Comparison of ENCODE assay signal across 11 cellular contexts in genomic region chr14:71524321-71524982, GRCh38.
DNase-seq lines count a peak whose midpoint lies in the region; ATAC-seq and TF ChIP-seq lines count a peak whose summit lies in the region.
"Had no signal": no experiment of that assay in that cellular context is flagged by ENCODE, and none has a peak within 500 bp of the region (broad histone marks: within the 10 kb centered on the region; RNA-seq: fewer than 3 reads in every experiment).

No MANE protein-coding gene starts in this region.

- H3K4me3 Mint-ChIP-seq in activated naive CD8-positive, alpha-beta T cell: no peak overlapping the region
- no peak overlapping the region for H3K4me3 Mint-ChIP-seq in activated naive CD8-positive, alpha-beta T cell treated with anti-CD3 and anti-CD28 coated beads for 36 hours
- no peak overlapping the region for H3K4me3 Mint-ChIP-seq in stimulated activated naive B cell treated with anti-CD40 and anti-IgM and Interleukin-4, amounts not matched to agents 10 μg/mL and 1 μg/mL and 100 μg/mL, for 72 hours
- H3K4me3 Mint-ChIP-seq in activated CD4-positive, alpha-beta T cell treated with anti-CD3 and anti-CD28 coated beads for 36 hours: no peak overlapping the region
- H3K4me3 Mint-ChIP-seq: immature natural killer cell had no signal

- ATAC-seq in GM21825 (IDR thresholded peaks at IDR 0.05; ENCODE audit: unreplicated experiment): peak; percentile 43
- ATAC-seq in HG03378 (IDR thresholded peaks at IDR 0.05; ENCODE audit: unreplicated experiment): peak; percentile 51
- ATAC-seq in stimulated activated naive B cell treated with anti-CD40 and anti-IgM and Interleukin-4, amounts not matched to agents 10 μg/mL and 1 μg/mL and 100 μg/mL, for 72 hours (replicated peaks): peak in 1 of 2 donors; percentile 37
- ATAC-seq in activated CD4-positive, alpha-beta T cell treated with anti-CD3 and anti-CD28 coated beads for 36 hours: no peak
- no peak for ATAC-seq in PC-3

- H3K9me3 ChIP-seq in PC-3 (ENCODE audit: low read length): no peaks in the 10 kb centered on the region

- 0 out of 2 replicates have a peak, but pooled peaks cover 29% of the 10 kb centered on the region for H3K79me2 ChIP-seq in PC-3 (ENCODE audit: low read length)

- DNase-seq in activated naive CD8-positive, alpha-beta T cell treated with anti-CD3 and anti-CD28 coated beads for 36 hours: no peak
- no peak for DNase-seq in stimulated activated naive B cell treated with anti-CD40 and anti-IgM and Interleukin-4, amounts not matched to agents 10 μg/mL and 1 μg/mL and 100 μg/mL, for 72 hours
- DNase-seq in activated CD4-positive, alpha-beta T cell treated with anti-CD3 and anti-CD28 coated beads for 36 hours: no peak
- DNase-seq in PC-3: no peak
- no peak for DNase-seq in SIG-M5 treated with dmso at 0.1 percent for 504 hours (lab: John Stamatoyannopoulos, UW; ENCODE audit: unreplicated experiment)
- DNase-seq: GOT3, immature natural killer cell, NCI-H1930 had no signal

- 0 out of 2 replicates have a peak, but pooled peaks cover 3% of the 10 kb centered on the region for H3K36me3 ChIP-seq in PC-3 (ENCODE audit: low read depth, low read length)

- H3K27me3 Mint-ChIP-seq in activated naive CD8-positive, alpha-beta T cell: no peaks in the 10 kb centered on the region
- no peaks in the 10 kb centered on the region for H3K27me3 Mint-ChIP-seq in activated naive CD8-positive, alpha-beta T cell treated with anti-CD3 and anti-CD28 coated beads for 36 hours
- H3K27me3 Mint-ChIP-seq in stimulated activated naive B cell treated with anti-CD40 and anti-IgM and Interleukin-4, amounts not matched to agents 10 μg/mL and 1 μg/mL and 100 μg/mL, for 72 hours: no peaks in the 10 kb centered on the region
- H3K27me3 Mint-ChIP-seq in activated CD4-positive, alpha-beta T cell treated with anti-CD3 and anti-CD28 coated beads for 36 hours: no peaks in the 10 kb centered on the region

- peaks cover 10% of the 10 kb centered on the region for H3K4me1 ChIP-seq in PC-3 (ENCODE audit: insufficient read depth, low read length)

- no TSS peak for BruUV-seq in PC-3 (replicated peaks; lab: Mats Ljungman, UMichigan)

- no peak overlapping the region for H3K9ac ChIP-seq in PC-3 (ENCODE audit: low read length)

- intact Hi-C loops in activated CD4-positive, alpha-beta T cell treated with anti-CD3 and anti-CD28 coated beads for 36 hours (cut with DNase I, micrococcal nuclease): loop anchor here (1.0 to 5.0 kb wide), 2 partner anchors 31 to 33 kb away; no protein-coding TSS in a partner anchor
- intact Hi-C loops in PC-3 (cut with micrococcal nuclease): no loop called here

- no peaks in the 10 kb centered on the region for H4K20me1 ChIP-seq in PC-3 (ENCODE audit: low read length)

- no peaks in the 10 kb centered on the region for H3F3A ChIP-seq in PC-3 (ENCODE audit: low read length, unreplicated experiment)

- CTCF ChIA-PET in activated CD4-positive, alpha-beta T cell treated with anti-CD3 and anti-CD28 coated beads for 36 hours (lab: Charles Lee): no interaction called here
- CTCF ChIA-PET in PC-3 (lab: Charles Lee): no interaction called here

- H3K4me1 Mint-ChIP-seq in activated naive CD8-positive, alpha-beta T cell (ENCODE audit: low read depth): peaks cover 10% of the 10 kb centered on the region
- peaks cover 16% of the 10 kb centered on the region for H3K4me1 Mint-ChIP-seq in activated naive CD8-positive, alpha-beta T cell treated with anti-CD3 and anti-CD28 coated beads for 36 hours
- peaks cover 23 to 54% of the 10 kb centered on the region in 2 donors for H3K4me1 Mint-ChIP-seq in stimulated activated naive B cell treated with anti-CD40 and anti-IgM and Interleukin-4, amounts not matched to agents 10 μg/mL and 1 μg/mL and 100 μg/mL, for 72 hours
- peaks cover 15% of the 10 kb centered on the region for H3K4me1 Mint-ChIP-seq in activated CD4-positive, alpha-beta T cell treated with anti-CD3 and anti-CD28 coated beads for 36 hours

- H3K36me3 Mint-ChIP-seq in activated naive CD8-positive, alpha-beta T cell: peaks cover 8% of the 10 kb centered on the region
- peaks cover 13% of the 10 kb centered on the region for H3K36me3 Mint-ChIP-seq in activated naive CD8-positive, alpha-beta T cell treated with anti-CD3 and anti-CD28 coated beads for 36 hours
- peaks cover 25 to 43% of the 10 kb centered on the region in 2 donors for H3K36me3 Mint-ChIP-seq in stimulated activated naive B cell treated with anti-CD40 and anti-IgM and Interleukin-4, amounts not matched to agents 10 μg/mL and 1 μg/mL and 100 μg/mL, for 72 hours
- peaks cover 4% of the 10 kb centered on the region for H3K36me3 Mint-ChIP-seq in activated CD4-positive, alpha-beta T cell treated with anti-CD3 and anti-CD28 coated beads for 36 hours (ENCODE audit: low read depth)

- no peaks in the 10 kb centered on the region for H3K9me3 Mint-ChIP-seq in activated naive CD8-positive, alpha-beta T cell (ENCODE audit: low read depth)
- no peaks in the 10 kb centered on the region for H3K9me3 Mint-ChIP-seq in activated naive CD8-positive, alpha-beta T cell treated with anti-CD3 and anti-CD28 coated beads for 36 hours
- no peaks in the 10 kb centered on the region for H3K9me3 Mint-ChIP-seq in stimulated activated naive B cell treated with anti-CD40 and anti-IgM and Interleukin-4, amounts not matched to agents 10 μg/mL and 1 μg/mL and 100 μg/mL, for 72 hours
- no peaks in the 10 kb centered on the region for H3K9me3 Mint-ChIP-seq in activated CD4-positive, alpha-beta T cell treated with anti-CD3 and anti-CD28 coated beads for 36 hours (ENCODE audit: low read depth)

- H3K27me3 ChIP-seq in PC-3 (ENCODE audit: low read length): no peaks in the 10 kb centered on the region

- no peak overlapping the region for H3K27ac ChIP-seq in PC-3 (ENCODE audit: low read length)

- TF ChIP-seq CTCF in PC-3 (conservative IDR thresholded peaks at IDR 0.05; ENCODE audit: low read depth, low read length): no peak

- POLR2A ChIA-PET in activated CD4-positive, alpha-beta T cell treated with anti-CD3 and anti-CD28 coated beads for 36 hours (lab: Charles Lee): interaction anchor here (1.0 kb wide), 1 partner anchor 31 kb away, joined by 5 read pairs; no protein-coding TSS in a partner anchor
- POLR2A ChIA-PET in PC-3 (lab: Charles Lee; ENCODE audit: unreplicated experiment): no interaction called here

- H2AFZ ChIP-seq in PC-3 (ENCODE audit: low read length): no peak overlapping the region

- H3K27ac Mint-ChIP-seq in activated naive CD8-positive, alpha-beta T cell: peak overlapping the region; percentile 16
- no peak overlapping the region for H3K27ac Mint-ChIP-seq in activated naive CD8-positive, alpha-beta T cell treated with anti-CD3 and anti-CD28 coated beads for 36 hours
- peak overlapping the region; percentile 20 for H3K27ac Mint-ChIP-seq in stimulated activated naive B cell treated with anti-CD40 and anti-IgM and Interleukin-4, amounts not matched to agents 10 μg/mL and 1 μg/mL and 100 μg/mL, for 72 hours
- no peak overlapping the region for H3K27ac Mint-ChIP-seq in activated CD4-positive, alpha-beta T cell treated with anti-CD3 and anti-CD28 coated beads for 36 hours

- no peak overlapping the region for H3K4me3 ChIP-seq in PC-3 (ENCODE audit: low read length)

- H3K9me2 ChIP-seq in PC-3 (replicated peaks; ENCODE audit: low read length): no peaks in the 10 kb centered on the region

- H3K4me2 ChIP-seq in PC-3 (ENCODE audit: low read length): no peak overlapping the region

Comparison
In these comparisons a context has a peak if more than half of its experiments do, and no peak if none do; other contexts are left out.
1. H3K27ac Mint-ChIP-seq: peak in activated naive CD8-positive, alpha-beta T cell (single experiment) and stimulated activated naive B cell treated with anti-CD40 and anti-IgM and Interleukin-4, amounts not matched to agents 10 μg/mL and 1 μg/mL and 100 μg/mL, for 72 hours (single experiment); none in activated naive CD8-positive, alpha-beta T cell treated with anti-CD3 and anti-CD28 coated beads for 36 hours (single experiment) and activated CD4-positive, alpha-beta T cell treated with anti-CD3 and anti-CD28 coated beads for 36 hours (single experiment).
2. ATAC-seq: peak in GM21825 (single experiment) and HG03378 (single experiment); none in activated CD4-positive, alpha-beta T cell treated with anti-CD3 and anti-CD28 coated beads for 36 hours (single experiment) and PC-3 (single experiment).